ENCODE assay signal across 7 cellular contexts in the genomic region with DNA sequence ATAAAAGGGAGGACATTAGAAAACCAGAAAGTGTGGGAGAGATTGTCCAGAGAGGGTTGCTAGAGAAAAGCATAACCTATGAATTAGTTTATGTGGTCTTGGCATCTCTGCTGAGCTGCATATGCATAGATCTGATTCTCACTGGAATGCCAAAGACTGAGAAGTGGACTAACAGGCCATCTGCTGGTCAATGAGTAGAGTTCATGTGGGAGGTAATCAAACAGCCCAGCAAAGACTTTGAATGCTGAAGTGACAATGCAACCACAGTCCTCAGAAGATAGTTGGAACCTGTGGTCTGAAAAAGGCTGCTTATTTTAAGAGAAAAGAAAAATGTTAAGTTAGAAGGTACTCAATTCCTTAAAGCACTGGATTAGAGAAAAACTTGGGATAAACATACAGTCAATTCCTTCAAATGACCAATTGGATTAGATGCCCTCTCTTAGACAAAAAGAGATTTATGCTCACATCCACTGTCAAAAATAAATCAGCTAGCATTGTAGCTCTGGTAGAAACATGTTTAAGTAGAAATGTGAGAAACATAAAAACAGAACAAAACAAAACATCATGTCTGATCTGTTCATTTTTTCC.
DNase-seq lines count a peak whose midpoint lies in the region; ATAC-seq and TF ChIP-seq lines count a peak whose summit lies in the region.

No MANE protein-coding gene starts in this region.

- H3K4me3 ChIP-seq in OCI-LY1 (ENCODE audit: low read depth, low read length, poor library complexity, severe bottlenecking) (no peak overlapping the region), vagina (no peak overlapping the region)

- no peaks in the 10 kb centered on the region for H4K20me1 ChIP-seq in OCI-LY1 (ENCODE audit: insufficient read depth, low read length)

- H3F3A ChIP-seq in OCI-LY1 (ENCODE audit: insufficient read depth, low read length) = no peaks in the 10 kb centered on the region

- H3K9me3 ChIP-seq in OCI-LY1 (ENCODE audit: low read length) (no peaks in the 10 kb centered on the region), vagina (no peaks in the 10 kb centered on the region)

- no peak for TF ChIP-seq POLR2A in vagina (IDR thresholded peaks at IDR 0.05)

- no peaks in the 10 kb centered on the region for H3K36me3 ChIP-seq in OCI-LY1 (ENCODE audit: insufficient read depth, low read length)
- H3K36me3 ChIP-seq in vagina = no peaks in the 10 kb centered on the region

- H3K27ac ChIP-seq in OCI-LY1 (ENCODE audit: low read depth, low read length, poor library complexity, severe bottlenecking) (no peak overlapping the region), vagina (no peak overlapping the region)

- DNase-seq in iPS DF 4.7 (ENCODE audit: extremely low read depth, low spot score) (peak; percentile 33), posterior cingulate gyrus (no peak), vagina (ENCODE audit: extremely low spot score in 2 of 2) (no peak)

- no peaks in the 10 kb centered on the region for H3K4me1 ChIP-seq in OCI-LY1 (ENCODE audit: insufficient read depth, low read length, severe bottlenecking)
- no peaks in the 10 kb centered on the region for H3K4me1 ChIP-seq in vagina

- no peak overlapping the region for H3K4me2 ChIP-seq in OCI-LY1 (ENCODE audit: low read length)

- H2AFZ ChIP-seq in OCI-LY1 (ENCODE audit: low read length) = no peak overlapping the region

- no peaks in the 10 kb centered on the region for H3K79me2 ChIP-seq in OCI-LY1 (ENCODE audit: insufficient read depth, low read length)

- TF ChIP-seq CTCF in OCI-LY1 (IDR thresholded peaks at IDR 0.05; ENCODE audit: low read length) = peak; percentile 43; the same call in 1 of the 2 replicates
- TF ChIP-seq CTCF in vagina (IDR thresholded peaks at IDR 0.05) = no peak

- ATAC-seq in GM18858 (IDR thresholded peaks at IDR 0.05; ENCODE audit: unreplicated experiment) = peak; percentile 62
- peak; percentile 83 for ATAC-seq in HG03432 (IDR thresholded peaks at IDR 0.05; ENCODE audit: unreplicated experiment)
- no peak for ATAC-seq in HG02884 (IDR thresholded peaks at IDR 0.05; ENCODE audit: unreplicated experiment)

- H3K9me2 ChIP-seq in OCI-LY1 (ENCODE audit: low read depth, low read length) = no peaks in the 10 kb centered on the region

- H3K27me3 ChIP-seq in OCI-LY1 (ENCODE audit: insufficient read depth, low read length) = no peaks in the 10 kb centered on the region
- no peaks in the 10 kb centered on the region for H3K27me3 ChIP-seq in vagina

- intact Hi-C loops in posterior cingulate gyrus (cut with DNase I) = no loop called here
- intact Hi-C loops in vagina (cut with DNase I) = no loop called here

- H3K9ac ChIP-seq in OCI-LY1 (ENCODE audit: low read length) = no peak overlapping the region
